In genomic region chr10:129718548-129719414, GRCh38 we compare ENCODE assay signal across 23 cellular contexts.
DNase-seq lines count a peak whose midpoint lies in the region; ATAC-seq, FAIRE-seq and TF ChIP-seq lines count a peak whose summit lies in the region.
"Had no signal": no experiment of that assay in that cellular context is flagged by ENCODE, and none has a peak within 500 bp of the region (broad histone marks: within the 10 kb centered on the region; RNA-seq: fewer than 3 reads in every experiment).

No MANE protein-coding gene starts in this region.

- no peaks in the 10 kb centered on the region for H3K79me1 ChIP-seq in mesenchymal stem cell (replicated peaks; ENCODE audit: low read length, poor library complexity, severe bottlenecking)

- intact Hi-C loops in colonic mucosa (cut with DNase I) = no loop called here

- H3K18ac ChIP-seq in mesenchymal stem cell (ENCODE audit: low read depth in 1 of 2, low read length in 2 of 2) = no peak overlapping the region

- no peak overlapping the region for H2BK5ac ChIP-seq in mesenchymal stem cell (ENCODE audit: low read depth, low read length, poor library complexity, severe bottlenecking)

- no peaks in the 10 kb centered on the region for H3K4me1 ChIP-seq in colonic mucosa
- peaks cover 3% of the 10 kb centered on the region for H3K4me1 ChIP-seq in mesenchymal stem cell (ENCODE audit: control insufficient read depth, insufficient read depth, low read depth, low read length)
- H3K4me1 ChIP-seq: BLaER1 had no signal

- H3K4ac ChIP-seq in mesenchymal stem cell (ENCODE audit: low read depth in 1 of 2, low read length in 2 of 2) = no peak overlapping the region

- no peak overlapping the region for H2AFZ ChIP-seq in mesenchymal stem cell (ENCODE audit: low read depth, low read length)
- H2AFZ ChIP-seq: GM23248, PC-9 had no signal

- peaks cover 9% of the 10 kb centered on the region for H3K36me3 Mint-ChIP-seq in activated CD8-positive, alpha-beta memory T cell treated with anti-CD3 and anti-CD28 coated beads, Interleukin-2, amount 10 ng/mL, durations not matched to agents 7 days and 5 days
- peaks cover 12% of the 10 kb centered on the region for H3K36me3 Mint-ChIP-seq in type B pancreatic cell

- H2BK120ac ChIP-seq in mesenchymal stem cell (ENCODE audit: low read depth, low read length) = no peak overlapping the region

- no peak for ATAC-seq in activated CD8-positive, alpha-beta memory T cell treated with anti-CD3 and anti-CD28 coated beads, Interleukin-2, amount 10 ng/mL, durations not matched to agents 7 days and 5 days
- no peak for ATAC-seq in GM21825 (IDR thresholded peaks at IDR 0.05; ENCODE audit: unreplicated experiment)
- ATAC-seq: CD8-positive, alpha-beta T cell had no signal

- no peak overlapping the region for H4K91ac ChIP-seq in mesenchymal stem cell (ENCODE audit: low read length)

- no peak overlapping the region for H3K4me3 Mint-ChIP-seq in activated CD8-positive, alpha-beta memory T cell treated with anti-CD3 and anti-CD28 coated beads, Interleukin-2, amount 10 ng/mL, durations not matched to agents 7 days and 5 days
- no peak overlapping the region for H3K4me3 Mint-ChIP-seq in type B pancreatic cell
- H3K4me3 Mint-ChIP-seq: CD8-positive, alpha-beta T cell had no signal

- TF ChIP-seq CTCF in colonic mucosa (IDR thresholded peaks at IDR 0.05) (no peak), type B pancreatic cell (conservative IDR thresholded peaks at IDR 0.05) (no peak)

- H3K14ac ChIP-seq in mesenchymal stem cell (ENCODE audit: low read length in 2 of 2) = no peak overlapping the region

- no peak overlapping the region for H3K27ac ChIP-seq in colonic mucosa
- no peak overlapping the region for H3K27ac ChIP-seq in mesenchymal stem cell (ENCODE audit: low read length, poor library complexity, severe bottlenecking)
- H3K27ac ChIP-seq: BLaER1, GM23248, PC-9 had no signal

- WGBS in mesenchymal stem cell = 92% methylated on average over 25 of the region's 25 CpGs

- H3K4me3 ChIP-seq in colonic mucosa = no peak overlapping the region
- H3K4me3 ChIP-seq in mesenchymal stem cell (ENCODE audit: insufficient read depth in 1 of 2, low read depth in 1 of 2, low read length in 2 of 2) = no peak overlapping the region
- H3K4me3 ChIP-seq: BLaER1, GM23248, MG63, PC-9 had no signal

- H3K27me3 ChIP-seq in colonic mucosa (no peaks in the 10 kb centered on the region), mesenchymal stem cell (ENCODE audit: control insufficient read depth in 1 of 2, insufficient read depth in 1 of 2, low read length in 2 of 2) (no peaks in the 10 kb centered on the region)
- H3K27me3 ChIP-seq: BLaER1, MG63 had no signal

- H4K8ac ChIP-seq in mesenchymal stem cell (ENCODE audit: low read length) = no peak overlapping the region

- no peak overlapping the region for H2BK15ac ChIP-seq in mesenchymal stem cell (ENCODE audit: low read depth, poor library complexity, severe bottlenecking)

- H3K36me3 ChIP-seq in colonic mucosa (no peaks in the 10 kb centered on the region), mesenchymal stem cell (ENCODE audit: control insufficient read depth in 1 of 2, insufficient read depth in 2 of 2, low read depth in 1 of 2, low read length in 2 of 2) (peaks cover 0 to 9% of the 10 kb centered on the region in 2 experiments)
- H3K36me3 ChIP-seq: MG63 had no signal

- H3K9me3 Mint-ChIP-seq in activated CD8-positive, alpha-beta memory T cell treated with anti-CD3 and anti-CD28 coated beads, Interleukin-2, amount 10 ng/mL, durations not matched to agents 7 days and 5 days (ENCODE audit: low read depth) = peaks cover 2% of the 10 kb centered on the region
- H3K9me3 Mint-ChIP-seq in type B pancreatic cell = no peaks in the 10 kb centered on the region

- H3K9me3 ChIP-seq in colonic mucosa (no peaks in the 10 kb centered on the region), mesenchymal stem cell (ENCODE audit: control insufficient read depth, low read length) (peaks cover 8% of the 10 kb centered on the region)

- H3K23ac ChIP-seq in mesenchymal stem cell (ENCODE audit: low read length in 2 of 2) = no peak overlapping the region

- no peak overlapping the region for H3K4me2 ChIP-seq in mesenchymal stem cell (ENCODE audit: low read length, poor library complexity, severe bottlenecking)
- H3K4me2 ChIP-seq: BLaER1, PC-9 had no signal

- no peak overlapping the region for H2BK12ac ChIP-seq in mesenchymal stem cell (ENCODE audit: low read length in 2 of 2)

- CTCF ChIA-PET in activated CD8-positive, alpha-beta memory T cell treated with anti-CD3 and anti-CD28 coated beads, Interleukin-2, amount 10 ng/mL, durations not matched to agents 7 days and 5 days (lab: Charles Lee) = no interaction called here

- H3K27ac Mint-ChIP-seq in activated CD8-positive, alpha-beta memory T cell treated with anti-CD3 and anti-CD28 coated beads, Interleukin-2, amount 10 ng/mL, durations not matched to agents 7 days and 5 days = no peak overlapping the region
- peak overlapping the region; percentile 42 for H3K27ac Mint-ChIP-seq in type B pancreatic cell
- H3K27ac Mint-ChIP-seq: CD8-positive, alpha-beta T cell had no signal

- H3K9ac ChIP-seq in colonic mucosa (ENCODE audit: low read depth in 2 of 2, low read length in 2 of 2) = no peak overlapping the region
- no peak overlapping the region for H3K9ac ChIP-seq in mesenchymal stem cell (ENCODE audit: low read length)
- H3K9ac ChIP-seq: BLaER1, GM23248 had no signal

- no peak for FAIRE-seq in frontal cortex (lab: Jason Lieb, UNC)
- FAIRE-seq: A204.1, D721Med, G401.6, GM18507 had no signal

- DNase-seq in activated CD8-positive, alpha-beta memory T cell treated with anti-CD3 and anti-CD28 coated beads, Interleukin-2, amount 10 ng/mL, durations not matched to agents 7 days and 5 days = peak; percentile 28
- no peak for DNase-seq in activated CD8-positive, alpha-beta memory T cell treated with anti-CD3 and anti-CD28 coated beads, Interleukin-2, amount 50 U/mL, for 48 hours
- DNase-seq in colonic mucosa (peak; percentile 10), kidney tubule cell (ENCODE audit: low spot score) (peak; percentile 76), type B pancreatic cell (ENCODE audit: extremely low spot score, unreplicated experiment) (no peak), frontal cortex (ENCODE audit: low spot score in 2 of 2) (no peak), mesenchymal stem cell (no peak)
- DNase-seq: DND-41, GM23248, Karpas-422, MG63, NCI-H1092 treated with DMSO at 0.1 percent for 48 hours, NCI-H2081 treated with DMSO at 0.1 percent for 48 hours, NCI-H2227 treated with DMSO at 0.1 percent for 48 hours, NCI-H524, PC-9 had no signal

- H2AK5ac ChIP-seq in mesenchymal stem cell (ENCODE audit: low read length, severe bottlenecking) = no peak overlapping the region

- no peaks in the 10 kb centered on the region for H3K27me3 Mint-ChIP-seq in activated CD8-positive, alpha-beta memory T cell treated with anti-CD3 and anti-CD28 coated beads, Interleukin-2, amount 10 ng/mL, durations not matched to agents 7 days and 5 days
- no peaks in the 10 kb centered on the region for H3K27me3 Mint-ChIP-seq in type B pancreatic cell

- H3K4me1 Mint-ChIP-seq in activated CD8-positive, alpha-beta memory T cell treated with anti-CD3 and anti-CD28 coated beads, Interleukin-2, amount 10 ng/mL, durations not matched to agents 7 days and 5 days = no peaks in the 10 kb centered on the region
- no peaks in the 10 kb centered on the region for H3K4me1 Mint-ChIP-seq in type B pancreatic cell (ENCODE audit: unreplicated experiment)

Comparison
In these comparisons a context has a peak if more than half of its experiments do, and no peak if none do; other contexts are left out.
1. DNase-seq: peak in activated CD8-positive, alpha-beta memory T cell treated with anti-CD3 and anti-CD28 coated beads, Interleukin-2, amount 10 ng/mL, durations not matched to agents 7 days and 5 days (single experiment), colonic mucosa (single experiment) and kidney tubule cell (single experiment); none in activated CD8-positive, alpha-beta memory T cell treated with anti-CD3 and anti-CD28 coated beads, Interleukin-2, amount 50 U/mL, for 48 hours (single experiment), type B pancreatic cell (single experiment), frontal cortex (0 of 2) and mesenchymal stem cell (single experiment).